ENCODE assay signal across 19 cellular contexts in the genomic region with DNA sequence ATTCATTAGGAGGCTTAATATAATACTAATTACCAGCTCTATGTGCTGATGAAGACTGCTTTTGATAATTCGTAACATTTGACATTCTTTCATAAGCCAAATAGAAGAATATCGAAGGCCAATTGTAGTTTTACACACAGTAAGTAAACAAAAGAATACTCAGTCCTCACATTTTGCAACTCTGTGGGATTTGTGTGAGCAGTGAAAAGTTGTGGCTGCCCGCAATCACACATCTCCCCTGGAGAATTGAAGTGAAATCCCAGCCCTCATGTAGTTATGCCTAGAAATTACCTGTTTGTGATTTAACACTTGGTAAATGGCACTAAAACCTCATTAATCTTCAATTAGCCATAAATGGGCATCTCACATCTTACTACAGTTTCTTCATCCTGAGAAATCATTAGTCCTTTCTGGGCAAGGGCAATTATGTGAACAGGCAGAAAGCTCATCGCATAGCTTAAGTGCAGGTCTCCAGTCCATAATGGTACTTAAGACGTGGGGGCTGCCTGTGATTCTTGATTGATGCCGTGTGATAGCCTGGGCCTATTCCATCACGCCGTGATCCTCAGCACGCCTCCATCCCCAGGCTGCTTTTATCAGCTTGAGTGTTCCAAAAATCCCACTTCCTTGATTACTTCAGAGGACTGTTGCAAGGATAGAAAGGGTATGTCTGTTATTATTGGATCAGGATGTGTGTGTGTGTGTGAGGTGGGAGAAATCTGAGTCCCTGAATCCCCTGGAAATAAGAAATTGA.
DNase-seq lines count a peak whose midpoint lies in the region; ATAC-seq and TF ChIP-seq lines count a peak whose summit lies in the region.
"Had no signal": no experiment of that assay in that cellular context is flagged by ENCODE, and none has a peak within 500 bp of the region (broad histone marks: within the 10 kb centered on the region; RNA-seq: fewer than 3 reads in every experiment).

No MANE protein-coding gene starts in this region.

- peaks cover 37% of the 10 kb centered on the region for H3K4me1 Mint-ChIP-seq in glutamatergic neuron (ENCODE audit: low read depth, unreplicated experiment)

- H3K4me1 ChIP-seq in subcutaneous abdominal adipose tissue (ENCODE audit: control insufficient read depth in 5 of 5, insufficient read depth in 5 of 5, low read length in 5 of 5) = peaks cover 0 to 34% (median 19%) of the 10 kb centered on the region in 5 donors

- peaks cover 29% of the 10 kb centered on the region for H3K9me3 Mint-ChIP-seq in glutamatergic neuron (ENCODE audit: unreplicated experiment)
- H3K9me3 Mint-ChIP-seq: H9 had no signal

- peak overlapping the region; percentile 86 for H3K27ac Mint-ChIP-seq in glutamatergic neuron (ENCODE audit: unreplicated experiment)
- H3K27ac Mint-ChIP-seq: CD4-positive, alpha-beta T cell had no signal

- H3K9ac ChIP-seq in subcutaneous abdominal adipose tissue (ENCODE audit: low read length in 5 of 5) = peak overlapping the region in 1 of 5 donors; percentile 48
- H3K9ac ChIP-seq: BLaER1, GM23248, KMS-11 had no signal

- H3K4me3 ChIP-seq in NB4 (ENCODE audit: low read depth, low read length) (no peak overlapping the region), subcutaneous abdominal adipose tissue (ENCODE audit: low read depth in 1 of 5, low read length in 5 of 5) (no peak overlapping the region)
- H3K4me3 ChIP-seq: BLaER1, GM23248, SJCRH30 had no signal

- H3K27me3 ChIP-seq in subcutaneous abdominal adipose tissue (ENCODE audit: control insufficient read depth in 5 of 5, insufficient read depth in 4 of 5, low read length in 5 of 5) = no peaks in the 10 kb centered on the region
- H3K27me3 ChIP-seq: BLaER1, SJCRH30 had no signal

- no peaks in the 10 kb centered on the region for H3K36me3 Mint-ChIP-seq in glutamatergic neuron (ENCODE audit: unreplicated experiment)

- no peaks in the 10 kb centered on the region for H3K36me3 ChIP-seq in subcutaneous abdominal adipose tissue (ENCODE audit: control insufficient read depth in 5 of 5, insufficient read depth in 5 of 5, low read length in 5 of 5)
- H3K36me3 ChIP-seq: BLaER1, SJCRH30 had no signal

- TF ChIP-seq POLR2A in NB4 (IDR thresholded peaks at IDR 0.05; ENCODE audit: extremely low read depth, insufficient read length) (no peak), erythroblast (IDR thresholded peaks at IDR 0.05; ENCODE audit: low read length) (no peak)

- H3K4me3 Mint-ChIP-seq in glutamatergic neuron (ENCODE audit: unreplicated experiment) = no peak overlapping the region
- H3K4me3 Mint-ChIP-seq: CD4-positive, alpha-beta T cell; H9 had no signal

- TF ChIP-seq CTCF in NB4 (IDR thresholded peaks at IDR 0.05; ENCODE audit: low read depth, low read length) (no peak), glutamatergic neuron (IDR thresholded peaks at IDR 0.05; ENCODE audit: partially characterized antibody, unreplicated experiment) (no peak), GM13976 (IDR thresholded peaks at IDR 0.05; ENCODE audit: borderline replicate concordance, control extremely low read depth, extremely low read depth, insufficient read depth, missing control alignments) (no peak)

- peaks cover 17% of the 10 kb centered on the region for H3K27me3 Mint-ChIP-seq in glutamatergic neuron (ENCODE audit: unreplicated experiment)

- no peak for ATAC-seq in HG02981 (IDR thresholded peaks at IDR 0.05; ENCODE audit: unreplicated experiment)

- in situ Hi-C loops in GM13976 (cut with MboI; ENCODE audit: low sequenced_read_pairs, unreplicated experiment) = no loop called here

- peak; percentile 67 for DNase-seq in NB4 (ENCODE audit: low read depth)
- DNase-seq in NCI-H2227 treated with DMSO at 0.1 percent for 48 hours (lab: John Stamatoyannopoulos, UW) = peak; percentile 79
- DNase-seq in glutamatergic neuron = no peak
- no peak for DNase-seq in erythroblast (lab: John Stamatoyannopoulos, UW)
- DNase-seq in GM13976 (ENCODE audit: low spot score) = no peak
- DNase-seq: Caco-2; CD4-positive, alpha-beta T cell; H9; NCI-H1105 treated with DMSO at 0.1 percent for 48 hours; NCI-H226; NCI-H774; OCI-M1 had no signal

- H3K9me3 ChIP-seq in subcutaneous abdominal adipose tissue (ENCODE audit: control insufficient read depth in 5 of 5, low read length in 5 of 5) = no peaks in the 10 kb centered on the region
- H3K9me3 ChIP-seq: BLaER1, Caco-2, SJCRH30 had no signal

- peak overlapping the region; percentile 86 for H3K27ac ChIP-seq in subcutaneous abdominal adipose tissue (ENCODE audit: low read depth, low read length)
- H3K27ac ChIP-seq: BLaER1, GM23248, HL-60, KMS-11, SJCRH30 had no signal

Comparison
In these comparisons a context has a peak if more than half of its experiments do, and no peak if none do; other contexts are left out.
1. DNase-seq: peak in NB4 (single experiment) and NCI-H2227 treated with DMSO at 0.1 percent for 48 hours (single experiment); none in glutamatergic neuron (single experiment), erythroblast (0 of 2) and GM13976 (single experiment).